Comparison of ENCODE assay signal across 26 cellular contexts in the genomic region with DNA sequence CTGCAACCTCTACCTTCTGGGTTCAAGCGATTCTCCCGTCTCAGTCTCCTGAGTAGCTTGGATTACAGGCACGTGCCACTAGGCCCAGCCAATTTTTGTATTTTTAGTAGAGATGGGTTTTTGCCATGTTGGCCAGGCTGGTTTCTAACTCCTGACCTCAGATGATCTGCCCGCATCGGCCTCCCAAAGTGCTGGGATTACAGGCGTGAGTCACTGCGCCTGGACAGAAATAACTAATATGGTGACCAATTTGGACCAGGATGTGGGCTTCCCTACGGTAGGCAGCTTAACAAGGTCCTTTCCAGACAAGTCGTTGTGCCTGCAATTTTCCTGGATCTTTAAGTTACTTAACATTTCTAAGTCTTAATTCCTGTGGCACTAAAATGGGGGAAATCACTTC. TPM values are rescaled to one million over a fixed set of nuclear protein-coding genes. Genes with fewer than 3 reads are reported as not detected.
"Had no signal": no experiment of that assay in that cellular context is flagged by ENCODE, and none has a peak within 500 bp of the region (broad histone marks: within the 10 kb centered on the region; RNA-seq: fewer than 3 reads in every experiment).

No MANE protein-coding gene starts in this region.

- H3K27me3 ChIP-seq: colonic mucosa, heart right ventricle, ovary, tibial artery, upper lobe of right lung, vagina had no signal

- H3K27ac Mint-ChIP-seq: stimulated activated naive CD8-positive, alpha-beta T cell treated with anti-CD3 and anti-CD28 coated beads, Interleukin-15, Interleukin-2, amounts not matched to agents 100 ng/mL and 50 ng/mL, for 24 hours had no signal

- H3K36me3 ChIP-seq: colonic mucosa, ovary, vagina had no signal

- H3K9me3 ChIP-seq: colonic mucosa, ovary, tibial artery, upper lobe of right lung, vagina had no signal

- DNase-seq: colonic mucosa; effector CD8-positive, alpha-beta T cell; heart right ventricle; hypothalamus; mammary epithelial cell; naive thymus-derived CD8-positive, alpha-beta T cell; nucleus accumbens; ovary; right cardiac atrium; stimulated activated CD4-positive, alpha-beta T cell treated with anti-CD3 and anti-CD28 coated beads, Interleukin-15, amount 100 ng/mL, for 24 hours; stimulated activated CD4-positive, alpha-beta T cell treated with anti-CD3 and anti-CD28 coated beads, Interleukin-1b, Interleukin-23, amount 100 ng/mL, for 48 hours; stimulated activated CD4-positive, alpha-beta T cell treated with anti-CD3 and anti-CD28 coated beads, Interleukin-4, amount 100 ng/mL, for 24 hours; tibial artery; upper lobe of right lung had no signal

- ATAC-seq: heart right ventricle; left lobe of liver; naive thymus-derived CD8-positive, alpha-beta T cell; right cardiac atrium; stimulated activated memory B cell treated with anti-CD40 and anti-IgM and Interleukin-4, amounts not matched to agents 10 μg/mL and 1 μg/mL and 100 μg/mL, for 72 hours had no signal

- H3K4me3 ChIP-seq: colonic mucosa, heart right ventricle, ovary, tibial artery, upper lobe of right lung, vagina had no signal

- H3K27me3 Mint-ChIP-seq: naive thymus-derived CD8-positive, alpha-beta T cell; stimulated activated memory B cell treated with anti-CD40 and anti-IgM and Interleukin-4, amounts not matched to agents 10 μg/mL and 1 μg/mL and 100 μg/mL, for 72 hours; stimulated activated naive CD8-positive, alpha-beta T cell treated with anti-CD3 and anti-CD28 coated beads, Interleukin-15, Interleukin-2, amounts not matched to agents 100 ng/mL and 50 ng/mL, for 24 hours had no signal

- H3K4me1 Mint-ChIP-seq: neural crest cell had no signal

- H3K4me1 ChIP-seq: colonic mucosa, tibial artery, upper lobe of right lung, vagina had no signal

- H3K4me3 Mint-ChIP-seq: naive thymus-derived CD8-positive, alpha-beta T cell; neural crest cell; stimulated activated memory B cell treated with anti-CD40 and anti-IgM and Interleukin-4, amounts not matched to agents 10 μg/mL and 1 μg/mL and 100 μg/mL, for 72 hours; stimulated activated naive CD8-positive, alpha-beta T cell treated with anti-CD3 and anti-CD28 coated beads, Interleukin-15, Interleukin-2, amounts not matched to agents 100 ng/mL and 50 ng/mL, for 24 hours had no signal

- H3K27ac ChIP-seq: colonic mucosa, heart right ventricle, ovary, tibial artery, upper lobe of right lung, vagina had no signal

RNA-seq across cellular contexts. Expression of a gene that starts 38.4 kb away (rescaled TPM):
- total RNA-seq: colonic mucosa; dermis microvascular lymphatic vessel endothelial cell; frontal cortex; left lobe of liver; mammary epithelial cell; mesenteric fat pad; mononuclear cell; naive thymus-derived CD8-positive, alpha-beta T cell; neural crest cell; ovary; posterior vena cava; temporal lobe; upper lobe of right lung; vagina had no signal
- polyA plus RNA-seq: esophagus; mammary epithelial cell; naive thymus-derived CD8-positive, alpha-beta T cell; ovary had no signal
